In the genomic region with DNA sequence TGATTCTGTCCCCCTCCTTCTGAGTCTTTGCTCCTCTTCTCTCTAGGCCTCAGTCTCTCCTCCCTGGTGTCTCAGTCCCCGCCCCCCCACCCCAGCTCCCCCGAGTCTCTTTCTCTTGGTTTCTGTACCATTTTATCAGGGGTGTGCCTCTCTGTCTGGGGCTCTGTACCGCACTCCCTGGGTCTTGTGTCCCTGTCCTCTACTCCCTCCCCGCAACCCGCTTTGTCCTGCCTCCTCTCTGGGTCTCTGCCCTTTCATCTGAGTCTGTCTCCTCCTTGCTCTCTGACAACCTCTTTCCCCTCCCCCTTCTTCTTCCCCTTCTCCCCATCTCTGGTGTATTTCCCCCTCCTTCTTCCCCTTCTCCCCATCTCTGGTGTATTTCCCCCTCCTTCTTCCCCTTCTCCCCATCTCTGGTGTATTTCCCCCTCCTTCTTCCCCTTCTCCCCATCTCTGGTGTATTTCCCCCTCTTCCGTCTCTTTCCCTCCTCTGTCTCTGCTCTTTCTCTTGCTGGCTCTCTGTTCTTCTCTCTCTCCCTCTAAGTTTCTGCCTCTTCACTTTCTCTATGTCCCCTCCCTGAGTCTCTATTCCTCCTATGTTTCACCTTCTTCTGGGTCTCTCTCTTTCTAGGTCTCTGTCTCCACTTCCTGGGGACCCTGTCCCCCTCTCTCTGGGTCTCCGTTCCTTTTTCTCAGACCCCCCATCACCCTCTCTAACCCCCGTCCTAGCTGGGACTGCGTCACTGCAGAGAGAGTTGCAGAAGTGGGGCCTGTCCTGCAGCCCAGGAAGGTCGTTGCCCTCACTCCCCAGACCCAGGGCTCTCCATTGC, we compare ENCODE assay signal across 10 cellular contexts. TPM values are rescaled to one million over a fixed set of nuclear protein-coding genes. Genes with fewer than 3 reads are reported as not detected.
DNase-seq lines count a peak whose midpoint lies in the region; ATAC-seq and TF ChIP-seq lines count a peak whose summit lies in the region.
"Had no signal": no experiment of that assay in that cellular context is flagged by ENCODE, and none has a peak within 500 bp of the region (broad histone marks: within the 10 kb centered on the region; RNA-seq: fewer than 3 reads in every experiment).

No MANE protein-coding gene starts in this region.

- H3K36me3 Mint-ChIP-seq in Calu3 (ENCODE audit: insufficient read depth, unreplicated experiment) (peaks cover 75% of the 10 kb centered on the region), neural crest cell (ENCODE audit: low read depth) (peaks cover 9% of the 10 kb centered on the region)
- peaks cover 34% of the 10 kb centered on the region for H3K36me3 Mint-ChIP-seq in central memory CD8-positive, alpha-beta T cell (ENCODE audit: insufficient read depth)

- no peak for ATAC-seq in central memory CD8-positive, alpha-beta T cell (replicated peaks; ENCODE audit: extremely low read depth, poor library complexity, severe bottlenecking)
- no peak for ATAC-seq in GM18517 (IDR thresholded peaks at IDR 0.05; ENCODE audit: unreplicated experiment)

- H3K9me3 Mint-ChIP-seq in Calu3 (ENCODE audit: low read depth, unreplicated experiment) (peaks cover 5% of the 10 kb centered on the region), neural crest cell (peaks cover 8% of the 10 kb centered on the region)
- peaks cover 7% of the 10 kb centered on the region for H3K9me3 Mint-ChIP-seq in central memory CD8-positive, alpha-beta T cell

- H3K4me1 ChIP-seq in HUES6 (ENCODE audit: control insufficient read depth, insufficient read depth, low read length), result peaks cover 20% of the 10 kb centered on the region

- TF ChIP-seq CTCF in Calu3 (IDR thresholded peaks at IDR 0.05; ENCODE audit: unreplicated experiment) (no peak), neural crest cell (conservative IDR thresholded peaks at IDR 0.05) (no peak)

- H3K9ac ChIP-seq in HUES6 (ENCODE audit: low read length), result peak overlapping the region; percentile 75

- peak overlapping the region; percentile 51 for H3K27ac Mint-ChIP-seq in Calu3 (ENCODE audit: unreplicated experiment)
- no peak overlapping the region for H3K27ac Mint-ChIP-seq in central memory CD8-positive, alpha-beta T cell (ENCODE audit: low read depth)
- H3K27ac Mint-ChIP-seq in neural crest cell (ENCODE audit: unreplicated experiment), result no peak overlapping the region

- H3K4me3 Mint-ChIP-seq in Calu3 (ENCODE audit: low read depth, unreplicated experiment) (peak overlapping the region; percentile 60), neural crest cell (peak overlapping the region; percentile 79)
- peak overlapping the region; percentile 47 for H3K4me3 Mint-ChIP-seq in central memory CD8-positive, alpha-beta T cell

- H3K4me3 ChIP-seq in HUES6 (ENCODE audit: low read depth, low read length), result peak overlapping the region; percentile 83
- H3K4me3 ChIP-seq: mucosa of descending colon had no signal

- no peak overlapping the region for H3K27ac ChIP-seq in HUES6 (ENCODE audit: low read depth, low read length)

- peaks cover 66% of the 10 kb centered on the region for H3K27me3 Mint-ChIP-seq in Calu3 (ENCODE audit: unreplicated experiment)
- peaks cover 83% of the 10 kb centered on the region for H3K27me3 Mint-ChIP-seq in central memory CD8-positive, alpha-beta T cell
- H3K27me3 Mint-ChIP-seq in neural crest cell (ENCODE audit: low read depth), result peaks cover 66% of the 10 kb centered on the region

- no peaks in the 10 kb centered on the region for H3K9me3 ChIP-seq in HUES6 (ENCODE audit: control insufficient read depth, insufficient read depth, low read depth, low read length)
- H3K9me3 ChIP-seq: mucosa of descending colon had no signal

- H3K27me3 ChIP-seq in HUES6 (ENCODE audit: control insufficient read depth, insufficient read depth, low read length), result peaks cover 20% of the 10 kb centered on the region

- peaks cover 69% of the 10 kb centered on the region for H3K4me1 Mint-ChIP-seq in Calu3 (ENCODE audit: low read depth, unreplicated experiment)
- H3K4me1 Mint-ChIP-seq in central memory CD8-positive, alpha-beta T cell, result peaks cover 69% of the 10 kb centered on the region
- peaks cover 54% of the 10 kb centered on the region for H3K4me1 Mint-ChIP-seq in neural crest cell

- BruUV-seq in Calu3 (replicated peaks; lab: Mats Ljungman, UMichigan), result no TSS peak

- H3K36me3 ChIP-seq in HUES6 (ENCODE audit: control insufficient read depth, insufficient read depth, low read length), result no peaks in the 10 kb centered on the region

- CTCF ChIA-PET in Calu3 (lab: Charles Lee), result no interaction called here

- intact Hi-C loops in Calu3 (cut with micrococcal nuclease; ENCODE audit: unreplicated experiment), result no loop called here

- DNase-seq in Calu3, result no peak
- no peak for DNase-seq in central memory CD8-positive, alpha-beta T cell (ENCODE audit: low spot score in 2 of 2)
- DNase-seq in neural crest cell (ENCODE audit: low read depth, low spot score), result no peak
- no peak for DNase-seq in retina
- DNase-seq in kidney tubule cell (ENCODE audit: low spot score), result no peak
- DNase-seq in NCI-H1930 (lab: John Stamatoyannopoulos, UW), result no peak

RNA-seq across cellular contexts. Expression of a gene that starts 2.2 kb away (rescaled TPM):
- total RNA-seq in Calu3 (2022) (5.3 and 6.8 TPM in 2 replicates), neural crest cell (4.0 and 4.2 TPM in 2 replicates)
- total RNA-seq: M059J had no signal

RNA-seq across cellular contexts. Expression of a gene that starts 34.0 kb away (rescaled TPM):
- total RNA-seq in Calu3 (2022), result 1.9 and 3.6 TPM in 2 replicates
- total RNA-seq in neural crest cell, result 0.96 and 1.0 TPM in 2 replicates

RNA-seq across cellular contexts. Expression of a gene that starts 44.9 kb away (rescaled TPM):
- total RNA-seq in Calu3 (2022) (72.7 and 77.5 TPM in 2 replicates), neural crest cell (21.8 and 22.8 TPM in 2 replicates)

RNA-seq across cellular contexts. Expression of a gene that starts 52.7 kb away (rescaled TPM):
- 67.1 and 81.9 TPM in 2 replicates for total RNA-seq in Calu3 (2022)
- total RNA-seq in neural crest cell, result 151 and 160 TPM in 2 replicates
